In genomic region chr6:97586344-97586743, GRCh38 we compare ENCODE assay signal across 8 cellular contexts.
A peak's percentile ranks its signal among the peaks of the same experiment; 100 is the strongest.
DNase-seq lines count a peak whose midpoint lies in the region; ATAC-seq and TF ChIP-seq lines count a peak whose summit lies in the region.
"Had no signal": no experiment of that assay in that cellular context is flagged by ENCODE, and none has a peak within 500 bp of the region (broad histone marks: within the 10 kb centered on the region; RNA-seq: fewer than 3 reads in every experiment).

No MANE protein-coding gene starts in this region.

- H3K36me3 Mint-ChIP-seq in neural crest cell (ENCODE audit: low read depth) (no peaks in the 10 kb centered on the region), mesothelial cell of epicardium (no peaks in the 10 kb centered on the region)

- H3K4me1 ChIP-seq in effector memory CD4-positive, alpha-beta T cell (ENCODE audit: control insufficient read depth, insufficient read depth, low read length, poor library complexity, severe bottlenecking), result no peaks in the 10 kb centered on the region

- no peak overlapping the region for H3K4me3 Mint-ChIP-seq in neural crest cell
- no peak overlapping the region for H3K4me3 Mint-ChIP-seq in mesothelial cell of epicardium

- no peak overlapping the region for H3K4me3 ChIP-seq in WERI-Rb-1 (ENCODE audit: low read depth, low read length)
- H3K4me3 ChIP-seq in effector memory CD4-positive, alpha-beta T cell (ENCODE audit: insufficient read depth, low read depth, low read length, poor library complexity, severe bottlenecking), result no peak overlapping the region

- DNase-seq in WERI-Rb-1 (peak; percentile 19), neural crest cell (ENCODE audit: low read depth, low spot score) (no peak), mesothelial cell of epicardium (ENCODE audit: low spot score in 2 of 2, unreplicated experiment in 2 of 2) (no peak)
- no peak for DNase-seq in effector memory CD4-positive, alpha-beta T cell

- no peaks in the 10 kb centered on the region for H3K9me3 Mint-ChIP-seq in neural crest cell
- H3K9me3 Mint-ChIP-seq in mesothelial cell of epicardium, result no peaks in the 10 kb centered on the region

- no peak overlapping the region for H3K27ac ChIP-seq in WERI-Rb-1
- H3K27ac ChIP-seq in effector memory CD4-positive, alpha-beta T cell (ENCODE audit: insufficient read depth, low read length, poor library complexity, severe bottlenecking), result no peak overlapping the region
- H3K27ac ChIP-seq: epithelial cell of prostate had no signal

- H3K27ac Mint-ChIP-seq in neural crest cell (ENCODE audit: unreplicated experiment) (no peak overlapping the region), mesothelial cell of epicardium (no peak overlapping the region)

- H3K4me1 Mint-ChIP-seq in neural crest cell (no peaks in the 10 kb centered on the region), mesothelial cell of epicardium (no peaks in the 10 kb centered on the region)

- H3K36me3 ChIP-seq in WERI-Rb-1, result no peaks in the 10 kb centered on the region
- H3K36me3 ChIP-seq in effector memory CD4-positive, alpha-beta T cell (ENCODE audit: control insufficient read depth, insufficient read depth, low read length), result no peaks in the 10 kb centered on the region

- ATAC-seq in GM18498 (IDR thresholded peaks at IDR 0.05; ENCODE audit: unreplicated experiment), result peak; percentile 52
- peak; percentile 70 for ATAC-seq in HG03565 (IDR thresholded peaks at IDR 0.05; ENCODE audit: unreplicated experiment)
- no peak for ATAC-seq in GM21528 (IDR thresholded peaks at IDR 0.05; ENCODE audit: low FRiP score, unreplicated experiment)

- H3K9me3 ChIP-seq in WERI-Rb-1 (ENCODE audit: severe bottlenecking), result no peaks in the 10 kb centered on the region
- H3K9me3 ChIP-seq in effector memory CD4-positive, alpha-beta T cell (ENCODE audit: control insufficient read depth, low read length), result no peaks in the 10 kb centered on the region

- no peaks in the 10 kb centered on the region for H3K27me3 ChIP-seq in WERI-Rb-1 (ENCODE audit: insufficient read depth, low read depth, severe bottlenecking)
- no peaks in the 10 kb centered on the region for H3K27me3 ChIP-seq in effector memory CD4-positive, alpha-beta T cell (replicated peaks; ENCODE audit: control insufficient read depth, insufficient read depth, low read length, poor library complexity, severe bottlenecking)

- H3K27me3 Mint-ChIP-seq in neural crest cell (ENCODE audit: low read depth) (no peaks in the 10 kb centered on the region), mesothelial cell of epicardium (ENCODE audit: low read depth) (peaks cover 4% of the 10 kb centered on the region)

- TF ChIP-seq CTCF in WERI-Rb-1 (IDR thresholded peaks at IDR 0.05; ENCODE audit: low read depth, low read length) (peak; percentile 54), neural crest cell (conservative IDR thresholded peaks at IDR 0.05) (peak; percentile 44), mesothelial cell of epicardium (IDR thresholded peaks at IDR 0.05; ENCODE audit: unreplicated experiment) (no peak)
